1 cellular context compared by ENCODE assay signal in genomic region chr6:83431545-83432165, GRCh38.
TF ChIP-seq lines count a peak whose summit lies in the region.

No MANE protein-coding gene starts in this region.

TF ChIP-seq in K562, 482 proteins besides CTCF, POLR2A, EP300 and RAD21 (continued from another document):
- TF ChIP-seq HNRNPLL (IDR thresholded peaks at IDR 0.05; ENCODE audit: low read depth, low read length, poor library complexity, severe bottlenecking) (no peak), HDGF (IDR thresholded peaks at IDR 0.05) (0 out of 2 replicates have a peak, but pooled peaks have one; percentile 43), GATA2 (CRISPR knock-in tag; IDR thresholded peaks at IDR 0.05) (no peak), TBL1XR1 (IDR thresholded peaks at IDR 0.05; ENCODE audit: low read length in 2 of 2) (no peak), PML (IDR thresholded peaks at IDR 0.05; ENCODE audit: low read length) (no peak), CREBBP (IDR thresholded peaks at IDR 0.05; ENCODE audit: low read depth, low read length) (no peak), RBM25 (IDR thresholded peaks at IDR 0.05; ENCODE audit: low read depth, low read length, severe bottlenecking) (no peak), SAFB2 (IDR thresholded peaks at IDR 0.05; ENCODE audit: borderline replicate concordance, low read depth, low read length, severe bottlenecking) (no peak), C11orf30 (IDR thresholded peaks at IDR 0.05; ENCODE audit: low read depth) (peak; percentile 99), MEF2A (IDR thresholded peaks at IDR 0.05; ENCODE audit: control insufficient read depth, low read depth, low read length) (no peak), RBM34 (IDR thresholded peaks at IDR 0.05; ENCODE audit: borderline replicate concordance, insufficient read depth, low read length) (no peak), E2F1 (CRISPR knock-in tag; IDR thresholded peaks at IDR 0.05) (no peak), ZNF316 (IDR thresholded peaks at IDR 0.05) (peak; percentile 100), HNRNPK (IDR thresholded peaks at IDR 0.05; ENCODE audit: low read depth, low read length, poor library complexity, severe bottlenecking) (no peak), ZZZ3 (IDR thresholded peaks at IDR 0.05) (no peak), FOS (IDR thresholded peaks at IDR 0.05; ENCODE audit: extremely low read depth, insufficient read length) (no peak), THRB (CRISPR knock-in tag; conservative IDR thresholded peaks at IDR 0.05) (no peak), GATAD2A (IDR thresholded peaks at IDR 0.05) (no peak), STAT5B (CRISPR knock-in tag; IDR thresholded peaks at IDR 0.05) (no peak), ZNF696 (CRISPR knock-in tag; conservative IDR thresholded peaks at IDR 0.05) (no peak), BRD9 (IDR thresholded peaks at IDR 0.05; ENCODE audit: low read depth, partially characterized antibody) (no peak), MAFG (tag; conservative IDR thresholded peaks at IDR 0.05) (peak; percentile 97)
